ENCODE assay signal across 8 cellular contexts in genomic region chr17:18261659-18262058, GRCh38. TPM values are rescaled to one million over a fixed set of nuclear protein-coding genes. Genes with fewer than 3 reads are reported as not detected.
DNase-seq lines count a peak whose midpoint lies in the region; ATAC-seq and TF ChIP-seq lines count a peak whose summit lies in the region.

No MANE protein-coding gene starts in this region.

- H3K4me2 ChIP-seq in neural cell (ENCODE audit: low read length): peak overlapping the region; percentile 66

- H3K9ac ChIP-seq in duodenal mucosa (ENCODE audit: low read depth in 1 of 2, low read length in 2 of 2) (peak overlapping the region; percentile 75 to 83), neural cell (ENCODE audit: low read length) (peak overlapping the region; percentile 86)

- ATAC-seq in sciatic nerve (no peak), HG02852 (IDR thresholded peaks at IDR 0.05; ENCODE audit: unreplicated experiment) (no peak)

- no peaks in the 10 kb centered on the region for H3F3A ChIP-seq in neural cell (ENCODE audit: insufficient read depth, low read length, poor library complexity, severe bottlenecking)

- H3K4me1 ChIP-seq in duodenal mucosa (ENCODE audit: control insufficient read depth in 1 of 2, insufficient read depth in 2 of 2, low read length in 2 of 2): peaks cover 32 to 37% of the 10 kb centered on the region in 2 donors

- H3K9me3 ChIP-seq in MG63: no peaks in the 10 kb centered on the region
- no peaks in the 10 kb centered on the region for H3K9me3 ChIP-seq in duodenal mucosa (ENCODE audit: control insufficient read depth in 1 of 2, low read length in 2 of 2)
- H3K9me3 ChIP-seq in neural cell (ENCODE audit: low read length): no peaks in the 10 kb centered on the region

- H3K9me2 ChIP-seq in neural cell (ENCODE audit: insufficient read depth, low read length): no peaks in the 10 kb centered on the region

- peak overlapping the region; percentile 82 for H3K27ac ChIP-seq in duodenal mucosa (ENCODE audit: low read depth, low read length)
- no peak overlapping the region for H3K27ac ChIP-seq in neural cell (ENCODE audit: low read length)

- H3K27me3 ChIP-seq in BJ (ENCODE audit: control insufficient read depth, insufficient read depth, low read length) (no peaks in the 10 kb centered on the region), MG63 (no peaks in the 10 kb centered on the region), duodenal mucosa (ENCODE audit: control insufficient read depth in 1 of 2, insufficient read depth in 2 of 2, low read length in 2 of 2) (no peaks in the 10 kb centered on the region), neural cell (ENCODE audit: insufficient read depth, low read depth, low read length) (no peaks in the 10 kb centered on the region)

- H2AFZ ChIP-seq in neural cell (ENCODE audit: low read depth, low read length): no peak overlapping the region

- TF ChIP-seq EP300 in neural cell (conservative IDR thresholded peaks at IDR 0.05; ENCODE audit: poor library complexity, severe bottlenecking): no peak

- DNase-seq in BJ (ENCODE audit: low read depth) (no peak), MG63 (no peak), GF-D8 (lab: John Stamatoyannopoulos, UW) (no peak), sciatic nerve (ENCODE audit: low spot score) (no peak)
- DNase-seq in activated CD8-positive, alpha-beta memory T cell treated with anti-CD3 and anti-CD28 coated beads, Interleukin-2, amount 50 U/mL, for 4 hours: no peak

- intact Hi-C loops in sciatic nerve (cut with DNase I): loop anchor here (10.0 kb wide), 1 partner anchor 53 kb away; the partner anchor contains the start of genes SMCR8 and TOP3A

- H3K36me3 ChIP-seq in BJ (ENCODE audit: control insufficient read depth, insufficient read depth, low read length) (peaks cover 28% of the 10 kb centered on the region), MG63 (no peaks in the 10 kb centered on the region; the same call in none of the 2 replicates), duodenal mucosa (ENCODE audit: control insufficient read depth in 1 of 2, insufficient read depth in 2 of 2, low read length in 2 of 2) (peaks cover 16 to 27% of the 10 kb centered on the region in 2 donors), neural cell (ENCODE audit: insufficient read depth, low read length) (no peaks in the 10 kb centered on the region)

- no peaks in the 10 kb centered on the region for H4K20me1 ChIP-seq in neural cell (ENCODE audit: insufficient read depth)

- POLR2A ChIA-PET in BJ (lab: Charles Lee): no interaction called here

- CTCF ChIA-PET in BJ (lab: Yijun Ruan, JAX): interaction anchor here (1.1 to 1.7 kb wide), 2 partner anchors 20 to 26 kb away, joined by 3 read pairs; no protein-coding TSS in a partner anchor

- H3K4me3 ChIP-seq in BJ (ENCODE audit: low read depth, low read length) (peak overlapping the region; percentile 80), MG63 (peak overlapping the region; percentile 75), duodenal mucosa (ENCODE audit: low read depth in 1 of 2, low read length in 2 of 2) (peak overlapping the region; percentile 75 to 82), neural cell (ENCODE audit: low read length) (peak overlapping the region; percentile 91)

- peaks cover 31% of the 10 kb centered on the region for H3K79me2 ChIP-seq in neural cell (replicated peaks; ENCODE audit: insufficient read depth, low read length)

- no peak for TF ChIP-seq RAD21 in neural cell (conservative IDR thresholded peaks at IDR 0.05)

- TF ChIP-seq CTCF in BJ (IDR thresholded peaks at IDR 0.05; ENCODE audit: insufficient read depth, low read depth, low read length) (no peak), neural cell (IDR thresholded peaks at IDR 0.05; ENCODE audit: poor library complexity, severe bottlenecking) (no peak)

TF ChIP-seq in neural cell, 6 proteins besides CTCF, POLR2A, EP300 and RAD21:
- no peak for TF ChIP-seq SMC3 (conservative IDR thresholded peaks at IDR 0.05; ENCODE audit: poor library complexity)
- TF ChIP-seq MXI1 (conservative IDR thresholded peaks at IDR 0.05; ENCODE audit: poor library complexity, severe bottlenecking): no peak

RNA-seq across cellular contexts. Expression of gene MIEF2, which starts 1.2 kb away (rescaled TPM):
- polyA plus RNA-seq in BJ (2011; rRNA removed) (6.8 and 12.0 TPM in 2 replicates), neural cell (74.9 and 102 TPM in 2 replicates)
- 9.3 and 10.8 TPM in 2 replicates for polyA minus RNA-seq in BJ (2011; rRNA and poly(A)+ RNA removed)
- total RNA-seq in MG63 (2014; rRNA removed; shearing (Covaris generic); ENCODE audit: low replicate concordance): 3.2 and 19.9 TPM in 2 replicates
- polyA minus RNA-seq in neural cell: 64.3 and 67.3 TPM in 2 replicates
- 15.5 TPM for total RNA-seq in sciatic nerve

RNA-seq across cellular contexts. Expression of gene FLII, which starts 3.1 kb away (rescaled TPM):
- polyA plus RNA-seq in BJ (2011; rRNA removed) (263 and 425 TPM in 2 replicates), neural cell (93.0 and 120 TPM in 2 replicates)
- 320 and 552 TPM in 2 replicates for polyA minus RNA-seq in BJ (2011; rRNA and poly(A)+ RNA removed)
- total RNA-seq in MG63 (2014; rRNA removed; shearing (Covaris generic); ENCODE audit: low replicate concordance): 192 and 203 TPM in 2 replicates
- 67.7 and 89.8 TPM in 2 replicates for polyA minus RNA-seq in neural cell
- 244 TPM for total RNA-seq in sciatic nerve

RNA-seq across cellular contexts. Expression of gene LLGL1, which starts 36.2 kb away (rescaled TPM):
- polyA plus RNA-seq in BJ (2011; rRNA removed) (19.8 and 38.9 TPM in 2 replicates), neural cell (52.2 and 59.5 TPM in 2 replicates)
- polyA minus RNA-seq in BJ (2011; rRNA and poly(A)+ RNA removed): 27.3 and 38.1 TPM in 2 replicates
- total RNA-seq in MG63 (2014; rRNA removed; shearing (Covaris generic); ENCODE audit: low replicate concordance): 12.5 and 14.4 TPM in 2 replicates
- 48.7 and 61.1 TPM in 2 replicates for polyA minus RNA-seq in neural cell
- total RNA-seq in sciatic nerve: 21.4 TPM

RNA-seq across cellular contexts. Expression of gene TOP3A, which starts 53.1 kb away (rescaled TPM):
- polyA plus RNA-seq in BJ (2011; rRNA removed) (10.2 and 13.0 TPM in 2 replicates), neural cell (22.9 and 31.9 TPM in 2 replicates)
- polyA minus RNA-seq in BJ (2011; rRNA and poly(A)+ RNA removed): 12.9 and 20.9 TPM in 2 replicates
- 16.3 and 21.2 TPM in 2 replicates for total RNA-seq in MG63 (2014; rRNA removed; shearing (Covaris generic); ENCODE audit: low replicate concordance)
- polyA minus RNA-seq in neural cell: 58.4 and 68.2 TPM in 2 replicates
- total RNA-seq in sciatic nerve: 37.0 TPM

RNA-seq across cellular contexts. Expression of gene SMCR8, which starts 53.4 kb away (rescaled TPM):
- polyA plus RNA-seq in BJ (2011; rRNA removed): 6.8 and 9.2 TPM in 2 replicates
- 10.0 and 10.1 TPM in 2 replicates for polyA minus RNA-seq in BJ (2011; rRNA and poly(A)+ RNA removed)
- total RNA-seq in MG63 (2014; rRNA removed; shearing (Covaris generic); ENCODE audit: low replicate concordance): 2.6 and 5.2 TPM in 2 replicates
- polyA plus RNA-seq in neural cell: 4.3 and 6.9 TPM in 2 replicates
- polyA minus RNA-seq in neural cell: 19.4 and 23.4 TPM in 2 replicates
- 13.4 TPM for total RNA-seq in sciatic nerve
